Comparison of ENCODE assay signal across 1 cellular context in genomic region chr10:132478341-132479023, GRCh38.
TF ChIP-seq lines count a peak whose summit lies in the region.

No MANE protein-coding gene starts in this region.

TF ChIP-seq in WTC11, 78 proteins besides CTCF, POLR2A, EP300 and RAD21 (continued from another document):
- TF ChIP-seq, protein P1, sequence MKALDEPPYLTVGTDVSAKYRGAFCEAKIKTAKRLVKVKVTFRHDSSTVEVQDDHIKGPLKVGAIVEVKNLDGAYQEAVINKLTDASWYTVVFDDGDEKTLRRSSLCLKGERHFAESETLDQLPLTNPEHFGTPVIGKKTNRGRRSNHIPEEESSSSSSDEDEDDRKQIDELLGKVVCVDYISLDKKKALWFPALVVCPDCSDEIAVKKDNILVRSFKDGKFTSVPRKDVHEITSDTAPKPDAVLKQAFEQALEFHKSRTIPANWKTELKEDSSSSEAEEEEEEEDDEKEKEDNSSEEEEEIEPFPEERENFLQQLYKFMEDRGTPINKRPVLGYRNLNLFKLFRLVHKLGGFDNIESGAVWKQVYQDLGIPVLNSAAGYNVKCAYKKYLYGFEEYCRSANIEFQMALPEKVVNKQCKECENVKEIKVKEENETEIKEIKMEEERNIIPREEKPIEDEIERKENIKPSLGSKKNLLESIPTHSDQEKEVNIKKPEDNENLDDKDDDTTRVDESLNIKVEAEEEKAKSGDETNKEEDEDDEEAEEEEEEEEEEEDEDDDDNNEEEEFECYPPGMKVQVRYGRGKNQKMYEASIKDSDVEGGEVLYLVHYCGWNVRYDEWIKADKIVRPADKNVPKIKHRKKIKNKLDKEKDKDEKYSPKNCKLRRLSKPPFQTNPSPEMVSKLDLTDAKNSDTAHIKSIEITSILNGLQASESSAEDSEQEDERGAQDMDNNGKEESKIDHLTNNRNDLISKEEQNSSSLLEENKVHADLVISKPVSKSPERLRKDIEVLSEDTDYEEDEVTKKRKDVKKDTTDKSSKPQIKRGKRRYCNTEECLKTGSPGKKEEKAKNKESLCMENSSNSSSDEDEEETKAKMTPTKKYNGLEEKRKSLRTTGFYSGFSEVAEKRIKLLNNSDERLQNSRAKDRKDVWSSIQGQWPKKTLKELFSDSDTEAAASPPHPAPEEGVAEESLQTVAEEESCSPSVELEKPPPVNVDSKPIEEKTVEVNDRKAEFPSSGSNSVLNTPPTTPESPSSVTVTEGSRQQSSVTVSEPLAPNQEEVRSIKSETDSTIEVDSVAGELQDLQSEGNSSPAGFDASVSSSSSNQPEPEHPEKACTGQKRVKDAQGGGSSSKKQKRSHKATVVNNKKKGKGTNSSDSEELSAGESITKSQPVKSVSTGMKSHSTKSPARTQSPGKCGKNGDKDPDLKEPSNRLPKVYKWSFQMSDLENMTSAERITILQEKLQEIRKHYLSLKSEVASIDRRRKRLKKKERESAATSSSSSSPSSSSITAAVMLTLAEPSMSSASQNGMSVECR (CRISPR knock-in tag; IDR thresholded peaks at IDR 0.05; ENCODE audit: borderline replicate concordance) = no peak
- TF ChIP-seq FOXP1 (CRISPR knock-in tag; IDR thresholded peaks at IDR 0.05; ENCODE audit: borderline replicate concordance) (no peak), CBFB (CRISPR knock-in tag; IDR thresholded peaks at IDR 0.05; ENCODE audit: low read depth) (no peak), ETV6 (CRISPR knock-in tag; IDR thresholded peaks at IDR 0.05) (no peak)
- TF ChIP-seq, protein P2, sequence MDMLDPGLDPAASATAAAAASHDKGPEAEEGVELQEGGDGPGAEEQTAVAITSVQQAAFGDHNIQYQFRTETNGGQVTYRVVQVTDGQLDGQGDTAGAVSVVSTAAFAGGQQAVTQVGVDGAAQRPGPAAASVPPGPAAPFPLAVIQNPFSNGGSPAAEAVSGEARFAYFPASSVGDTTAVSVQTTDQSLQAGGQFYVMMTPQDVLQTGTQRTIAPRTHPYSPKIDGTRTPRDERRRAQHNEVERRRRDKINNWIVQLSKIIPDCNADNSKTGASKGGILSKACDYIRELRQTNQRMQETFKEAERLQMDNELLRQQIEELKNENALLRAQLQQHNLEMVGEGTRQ (CRISPR knock-in tag; IDR thresholded peaks at IDR 0.05) = no peak
